In genomic region chr5:131396015-131396414, GRCh38 we compare ENCODE assay signal across 9 cellular contexts.
A peak's percentile ranks its signal among the peaks of the same experiment; 100 is the strongest.
DNase-seq lines count a peak whose midpoint lies in the region; ATAC-seq lines count a peak whose summit lies in the region.
"Had no signal": no experiment of that assay in that cellular context is flagged by ENCODE, and none has a peak within 500 bp of the region (broad histone marks: within the 10 kb centered on the region; RNA-seq: fewer than 3 reads in every experiment).

No MANE protein-coding gene starts in this region.

- no peaks in the 10 kb centered on the region for H3K27me3 Mint-ChIP-seq in activated naive CD4-positive, alpha-beta T cell treated with anti-CD3 and anti-CD28 coated beads for 36 hours (ENCODE audit: low read depth)

- H3K36me3 Mint-ChIP-seq in activated naive CD4-positive, alpha-beta T cell treated with anti-CD3 and anti-CD28 coated beads for 36 hours (ENCODE audit: low read depth): peaks cover 81% of the 10 kb centered on the region
- peaks cover 97% of the 10 kb centered on the region for H3K36me3 Mint-ChIP-seq in stimulated activated effector memory CD8-positive, alpha-beta T cell treated with anti-CD3 and anti-CD28 coated beads, Interleukin-12 subunit alpha, Interleukin-12 subunit beta, amount 100 ng/mL, for 72 hours

- peak; percentile 64 for DNase-seq in activated naive CD4-positive, alpha-beta T cell treated with anti-CD3 and anti-CD28 coated beads for 36 hours
- no peak for DNase-seq in activated naive CD4-positive, alpha-beta T cell treated with Interleukin-2 at 50 U/mL for 16 hours
- no peak for DNase-seq in stimulated activated effector memory CD8-positive, alpha-beta T cell treated with anti-CD3 and anti-CD28 coated beads, Interleukin-12 subunit alpha, Interleukin-12 subunit beta, amount 100 ng/mL, for 72 hours (ENCODE audit: low spot score in 2 of 2)
- no peak for DNase-seq in NCI-H2029 (lab: John Stamatoyannopoulos, UW)
- no peak for DNase-seq in amygdala (lab: John Stamatoyannopoulos, UW)
- DNase-seq in SW 1271 (lab: John Stamatoyannopoulos, UW): no peak
- DNase-seq: right lobe of liver had no signal

- CTCF ChIA-PET in activated naive CD4-positive, alpha-beta T cell treated with anti-CD3 and anti-CD28 coated beads for 36 hours (lab: Charles Lee): interaction anchor here (0.7 to 2.4 kb wide), 8 partner anchors 11 to 140 kb away, joined by 3 to 10 read pairs (median 4); no protein-coding TSS in a partner anchor

- peaks cover 7% of the 10 kb centered on the region for H3K9me3 Mint-ChIP-seq in activated naive CD4-positive, alpha-beta T cell treated with anti-CD3 and anti-CD28 coated beads for 36 hours
- peaks cover 4% of the 10 kb centered on the region for H3K9me3 Mint-ChIP-seq in stimulated activated effector memory CD8-positive, alpha-beta T cell treated with anti-CD3 and anti-CD28 coated beads, Interleukin-12 subunit alpha, Interleukin-12 subunit beta, amount 100 ng/mL, for 72 hours

- peak overlapping the region; percentile 54 for H3K4me3 Mint-ChIP-seq in activated naive CD4-positive, alpha-beta T cell treated with anti-CD3 and anti-CD28 coated beads for 36 hours
- peak overlapping the region; percentile 55 for H3K4me3 Mint-ChIP-seq in stimulated activated effector memory CD8-positive, alpha-beta T cell treated with anti-CD3 and anti-CD28 coated beads, Interleukin-12 subunit alpha, Interleukin-12 subunit beta, amount 100 ng/mL, for 72 hours

- peak overlapping the region; percentile 96 for H3K27ac Mint-ChIP-seq in activated naive CD4-positive, alpha-beta T cell treated with anti-CD3 and anti-CD28 coated beads for 36 hours
- H3K27ac Mint-ChIP-seq in stimulated activated effector memory CD8-positive, alpha-beta T cell treated with anti-CD3 and anti-CD28 coated beads, Interleukin-12 subunit alpha, Interleukin-12 subunit beta, amount 100 ng/mL, for 72 hours: peak overlapping the region; percentile 80

- intact Hi-C loops in activated naive CD4-positive, alpha-beta T cell treated with anti-CD3 and anti-CD28 coated beads for 36 hours (cut with micrococcal nuclease): loop anchor here (1.0 kb wide), 8 partner anchors 14 to 707 kb away; partner anchors contain the start of gene LYRM7

- ATAC-seq in HG02571 (IDR thresholded peaks at IDR 0.05; ENCODE audit: unreplicated experiment): peak; percentile 81
- ATAC-seq in HG03520 (IDR thresholded peaks at IDR 0.05; ENCODE audit: unreplicated experiment): peak; percentile 94
- ATAC-seq in stimulated activated effector memory CD8-positive, alpha-beta T cell treated with anti-CD3 and anti-CD28 coated beads, Interleukin-12 subunit alpha, Interleukin-12 subunit beta, amount 100 ng/mL, for 72 hours: peak; percentile 87
- ATAC-seq: right lobe of liver had no signal

- peaks cover 83% of the 10 kb centered on the region for H3K4me1 Mint-ChIP-seq in activated naive CD4-positive, alpha-beta T cell treated with anti-CD3 and anti-CD28 coated beads for 36 hours (ENCODE audit: low read depth)
- H3K4me1 Mint-ChIP-seq in stimulated activated effector memory CD8-positive, alpha-beta T cell treated with anti-CD3 and anti-CD28 coated beads, Interleukin-12 subunit alpha, Interleukin-12 subunit beta, amount 100 ng/mL, for 72 hours: peaks cover 64% of the 10 kb centered on the region
